In genomic region chr14:39176263-39177167, GRCh38 we compare ENCODE assay signal across 2 cellular contexts.
TF ChIP-seq lines count a peak whose summit lies in the region.

No MANE protein-coding gene starts in this region.

TF ChIP-seq in SK-N-SH, 30 proteins besides CTCF, POLR2A, EP300 and RAD21 (continued from another document):
- no peak for TF ChIP-seq MXI1 (IDR thresholded peaks at IDR 0.05; ENCODE audit: low read depth, low read length)
- no peak for TF ChIP-seq MAX (IDR thresholded peaks at IDR 0.05; ENCODE audit: low read depth)
- TF ChIP-seq NRF1 (IDR thresholded peaks at IDR 0.05; ENCODE audit: low read depth, low read length), result no peak
- TF ChIP-seq TAF1 (IDR thresholded peaks at IDR 0.05; ENCODE audit: borderline replicate concordance, low read depth, low read length), result no peak
- no peak for TF ChIP-seq CHD2 (IDR thresholded peaks at IDR 0.05; ENCODE audit: low read length, partially characterized antibody)

TF ChIP-seq in SK-N-SH treated with all-trans-retinoic acid at 6 μM for 48 hours, 23 proteins besides CTCF, POLR2A, EP300 and RAD21 (continued from another document):
- no peak for TF ChIP-seq ZNF8 (CRISPR knock-in tag; IDR thresholded peaks at IDR 0.05)
- TF ChIP-seq ARNTL (CRISPR knock-in tag; IDR thresholded peaks at IDR 0.05; ENCODE audit: borderline replicate concordance, low read depth), result no peak
- TF ChIP-seq CSRNP3 (CRISPR knock-in tag; IDR thresholded peaks at IDR 0.05), result no peak
